Comparison of ENCODE assay signal across 8 cellular contexts in the genomic region with DNA sequence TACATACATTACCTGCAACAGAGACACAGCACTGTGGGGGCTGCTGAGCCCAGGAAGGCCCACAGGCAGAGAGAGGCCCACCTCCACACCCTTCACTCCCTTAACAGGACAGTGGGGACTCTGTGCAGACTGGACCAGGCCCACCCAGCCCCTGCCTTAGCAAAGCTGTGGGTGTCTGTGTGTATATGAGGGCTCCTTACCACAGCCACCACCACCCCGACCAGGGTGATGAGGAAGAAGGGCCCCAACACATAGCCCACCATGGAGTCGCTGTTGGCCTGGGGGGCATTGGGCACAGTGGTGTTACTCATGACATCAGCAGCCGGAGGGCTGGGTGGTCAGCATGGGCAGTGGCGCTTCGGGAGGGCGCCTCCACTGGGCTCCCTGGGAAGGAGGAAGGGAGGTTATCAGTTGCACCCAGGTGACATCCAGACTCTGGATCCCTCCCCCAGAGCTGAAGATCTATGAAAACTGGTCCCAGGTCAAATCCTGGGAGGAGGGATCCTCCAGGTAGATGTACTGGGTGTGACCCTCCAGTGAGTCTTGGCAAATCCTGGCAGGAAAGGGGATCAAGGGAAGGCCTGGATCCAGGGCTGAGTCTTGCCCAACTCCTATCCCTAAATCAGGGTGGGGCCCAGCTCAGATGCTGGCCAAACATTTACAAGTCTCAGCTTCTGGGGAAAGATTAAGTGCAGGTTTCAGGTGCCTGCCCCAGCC. TPM values are rescaled to one million over a fixed set of nuclear protein-coding genes. Genes with fewer than 3 reads are reported as not detected.
DNase-seq lines count a peak whose midpoint lies in the region; ATAC-seq and TF ChIP-seq lines count a peak whose summit lies in the region.

No MANE protein-coding gene starts in this region.

- H3K27ac ChIP-seq in left lung, result peak overlapping the region; percentile 86 to 95

- H3K27me3 ChIP-seq in left lung, result no peaks in the 10 kb centered on the region

- peaks cover 9 to 53% of the 10 kb centered on the region in 2 donors for H3K4me1 ChIP-seq in left lung

- H3K27ac Mint-ChIP-seq in activated naive CD4-positive, alpha-beta T cell treated with anti-CD3 and anti-CD28 coated beads, Interleukin-2, amount 50 U/mL, for 24 hours, result peak overlapping the region; percentile 80
- H3K27ac Mint-ChIP-seq in activated naive CD8-positive, alpha-beta T cell, result peak overlapping the region; percentile 86
- peak overlapping the region; percentile 90 for H3K27ac Mint-ChIP-seq in type B pancreatic cell

- H3K9me3 Mint-ChIP-seq in activated naive CD4-positive, alpha-beta T cell treated with anti-CD3 and anti-CD28 coated beads, Interleukin-2, amount 50 U/mL, for 24 hours, result no peaks in the 10 kb centered on the region
- H3K9me3 Mint-ChIP-seq in activated naive CD8-positive, alpha-beta T cell (ENCODE audit: low read depth), result no peaks in the 10 kb centered on the region
- no peaks in the 10 kb centered on the region for H3K9me3 Mint-ChIP-seq in type B pancreatic cell

- TF ChIP-seq CTCF in left lung (IDR thresholded peaks at IDR 0.05), result no peak
- no peak for TF ChIP-seq CTCF in type B pancreatic cell (conservative IDR thresholded peaks at IDR 0.05)

- H3K27me3 Mint-ChIP-seq in activated naive CD4-positive, alpha-beta T cell treated with anti-CD3 and anti-CD28 coated beads, Interleukin-2, amount 50 U/mL, for 24 hours, result no peaks in the 10 kb centered on the region
- no peaks in the 10 kb centered on the region for H3K27me3 Mint-ChIP-seq in activated naive CD8-positive, alpha-beta T cell
- H3K27me3 Mint-ChIP-seq in type B pancreatic cell, result no peaks in the 10 kb centered on the region

- ATAC-seq in left lung (no peak), GM19455 (IDR thresholded peaks at IDR 0.05; ENCODE audit: unreplicated experiment) (no peak)

- H3K4me1 Mint-ChIP-seq in activated naive CD4-positive, alpha-beta T cell treated with anti-CD3 and anti-CD28 coated beads, Interleukin-2, amount 50 U/mL, for 24 hours, result peaks cover 53% of the 10 kb centered on the region
- peaks cover 52% of the 10 kb centered on the region for H3K4me1 Mint-ChIP-seq in activated naive CD8-positive, alpha-beta T cell (ENCODE audit: low read depth)
- peaks cover 12% of the 10 kb centered on the region for H3K4me1 Mint-ChIP-seq in type B pancreatic cell (ENCODE audit: unreplicated experiment)

- peak overlapping the region; percentile 93 for H3K4me3 Mint-ChIP-seq in activated naive CD4-positive, alpha-beta T cell treated with anti-CD3 and anti-CD28 coated beads, Interleukin-2, amount 50 U/mL, for 24 hours
- H3K4me3 Mint-ChIP-seq in activated naive CD8-positive, alpha-beta T cell, result peak overlapping the region; percentile 90
- peak overlapping the region; percentile 93 for H3K4me3 Mint-ChIP-seq in type B pancreatic cell

- H3K36me3 ChIP-seq in left lung, result peaks cover 0 to 28% of the 10 kb centered on the region in 2 donors

- peaks cover 12% of the 10 kb centered on the region for H3K36me3 Mint-ChIP-seq in activated naive CD4-positive, alpha-beta T cell treated with anti-CD3 and anti-CD28 coated beads, Interleukin-2, amount 50 U/mL, for 24 hours
- peaks cover 4% of the 10 kb centered on the region for H3K36me3 Mint-ChIP-seq in activated naive CD8-positive, alpha-beta T cell
- peaks cover 3% of the 10 kb centered on the region for H3K36me3 Mint-ChIP-seq in type B pancreatic cell

- no peak for DNase-seq in activated naive CD4-positive, alpha-beta T cell treated with anti-CD3 and anti-CD28 coated beads, Interleukin-2, amount 50 U/mL, for 16 hours
- DNase-seq in left lung, result peak in 1 of 2 donors; percentile 71
- DNase-seq in type B pancreatic cell (ENCODE audit: extremely low spot score, unreplicated experiment), result no peak
- no peak for DNase-seq in Kasumi-1 (lab: John Stamatoyannopoulos, UW)
- no peak for DNase-seq in NCI-H1105 treated with DMSO at 0.1 percent for 48 hours (lab: John Stamatoyannopoulos, UW)

- H3K4me3 ChIP-seq in left lung, result peak overlapping the region in 1 of 2 donors; percentile 83

- intact Hi-C loops in left lung (cut with DNase I), result loop anchor here in 1 of 2 donors (5.0 kb wide), 1 partner anchor 170 kb away; no protein-coding TSS in a partner anchor

- H3K9me3 ChIP-seq in left lung, result no peaks in the 10 kb centered on the region

RNA-seq across cellular contexts. Expression of a gene that starts 1.2 kb away (rescaled TPM):
- total RNA-seq in left lung (10 to 100 TPM; 35.7 to 38.9 TPM), type B pancreatic cell (ENCODE audit: low replicate concordance) (16.0 and 20.8 TPM in 2 replicates)

RNA-seq across cellular contexts. Expression of a gene that starts 11.0 kb away (rescaled TPM):
- total RNA-seq in left lung (100 to 1,000 TPM in 1 of 2 donors, 10 to 100 TPM in 1; 75.1 to 137 TPM), type B pancreatic cell (ENCODE audit: low replicate concordance) (244 and 355 TPM in 2 replicates)
